ENCODE assay signal across 40 cellular contexts in genomic region chrX:38318606-38319005, GRCh38. TPM values are rescaled to one million over a fixed set of nuclear protein-coding genes. Genes with fewer than 3 reads are reported as not detected.
"Had no signal": no experiment of that assay in that cellular context is flagged by ENCODE, and none has a peak within 500 bp of the region (broad histone marks: within the 10 kb centered on the region; RNA-seq: fewer than 3 reads in every experiment).

No MANE protein-coding gene starts in this region.

- FAIRE-seq: bronchial epithelial cell, small intestine had no signal

- H3K27ac ChIP-seq: esophagus muscularis mucosa, foreskin keratinocyte, heart left ventricle, parathyroid adenoma, upper lobe of left lung, vagina, WERI-Rb-1 had no signal

- H3K27ac Mint-ChIP-seq: activated CD4-positive, alpha-beta memory T cell treated with anti-CD3 and anti-CD28 coated beads for 36 hours; activated CD4-positive, alpha-beta T cell treated with anti-CD3 and anti-CD28 coated beads, Interleukin-2, amount 10 ng/mL, durations not matched to agents 24 days and 14 days; activated naive CD4-positive, alpha-beta T cell treated with anti-CD3 and anti-CD28 coated beads, Interleukin-2, amount 50 U/mL, for 24 hours; activated naive CD8-positive, alpha-beta T cell treated with anti-CD3 and anti-CD28 coated beads, Interleukin-2, amount 50 U/mL, for 24 hours; activated T-cell treated with anti-CD3 and anti-CD28 coated beads, Interleukin-2, amount 50 U/mL, for 24 hours; dendritic cell treated with granulocyte-macrophage colony-stimulating factor and Interleukin-4, amounts not matched to agents 40 ng/mL and 50 ng/mL, for 4 days; endodermal cell; immature natural killer cell; naive B cell; stimulated activated memory B cell treated with anti-CD40 and anti-IgM and Interleukin-4, amounts not matched to agents 10 μg/mL and 1 μg/mL and 100 μg/mL, for 72 hours; stimulated activated naive CD8-positive, alpha-beta T cell treated with anti-CD3 and anti-CD28 coated beads, Interleukin-15, amount 100 ng/mL, for 72 hours; T-helper 17 cell had no signal

- H3K4me1 Mint-ChIP-seq: activated CD4-positive, alpha-beta T cell treated with anti-CD3 and anti-CD28 coated beads, Interleukin-2, amount 10 ng/mL, durations not matched to agents 24 days and 14 days; activated naive CD8-positive, alpha-beta T cell treated with anti-CD3 and anti-CD28 coated beads, Interleukin-2, amount 50 U/mL, for 24 hours; central memory CD8-positive, alpha-beta T cell; endodermal cell; immature natural killer cell; stimulated activated memory B cell treated with anti-CD40 and anti-IgM and Interleukin-4, amounts not matched to agents 10 μg/mL and 1 μg/mL and 100 μg/mL, for 72 hours; stimulated activated naive CD8-positive, alpha-beta T cell treated with anti-CD3 and anti-CD28 coated beads, Interleukin-15, amount 100 ng/mL, for 72 hours had no signal

- H3K79me2 ChIP-seq: parathyroid adenoma had no signal

- H3K4me1 ChIP-seq: esophagus muscularis mucosa, foreskin keratinocyte, heart left ventricle, parathyroid adenoma, upper lobe of left lung, vagina had no signal

- H3K4me3 ChIP-seq: esophagus muscularis mucosa, heart left ventricle, lung, mucosa of descending colon, upper lobe of left lung, vagina had no signal

- H3K9me3 Mint-ChIP-seq: activated CD4-positive, alpha-beta memory T cell treated with anti-CD3 and anti-CD28 coated beads for 36 hours; activated CD4-positive, alpha-beta T cell treated with anti-CD3 and anti-CD28 coated beads, Interleukin-2, amount 10 ng/mL, durations not matched to agents 24 days and 14 days; activated naive CD4-positive, alpha-beta T cell treated with anti-CD3 and anti-CD28 coated beads, Interleukin-2, amount 50 U/mL, for 24 hours; activated naive CD8-positive, alpha-beta T cell treated with anti-CD3 and anti-CD28 coated beads, Interleukin-2, amount 50 U/mL, for 24 hours; activated T-cell treated with anti-CD3 and anti-CD28 coated beads, Interleukin-2, amount 50 U/mL, for 24 hours; central memory CD8-positive, alpha-beta T cell; dendritic cell treated with granulocyte-macrophage colony-stimulating factor and Interleukin-4, amounts not matched to agents 40 ng/mL and 50 ng/mL, for 4 days; immature natural killer cell; stimulated activated memory B cell treated with anti-CD40 and anti-IgM and Interleukin-4, amounts not matched to agents 10 μg/mL and 1 μg/mL and 100 μg/mL, for 72 hours; stimulated activated naive CD8-positive, alpha-beta T cell treated with anti-CD3 and anti-CD28 coated beads, Interleukin-15, amount 100 ng/mL, for 72 hours had no signal

- DNase-seq: activated CD4-positive, alpha-beta memory T cell treated with anti-CD3 and anti-CD28 coated beads for 36 hours; activated CD4-positive, alpha-beta T cell treated with anti-CD3 and anti-CD28 coated beads, Interleukin-2, amount 10 ng/mL, durations not matched to agents 24 days and 14 days; activated CD8-positive, alpha-beta memory T cell treated with anti-CD3 and anti-CD28 coated beads, Interleukin-2, amount 50 U/mL, for 4 hours; activated gamma-delta T cell treated with Interleukin-2 at 50 U/mL for 16 hours; activated naive CD8-positive, alpha-beta T cell treated with anti-CD3 and anti-CD28 coated beads, Interleukin-2, amount 50 U/mL, for 24 hours; activated T-cell treated with anti-CD3 and anti-CD28 coated beads, Interleukin-2, amount 50 U/mL, for 24 hours; amygdala; endodermal cell; foreskin keratinocyte; heart left ventricle; hypothalamus; immature natural killer cell; mesendoderm; mucosa of descending colon; naive B cell; nucleus accumbens; right cardiac atrium; small intestine; stimulated activated CD4-positive, alpha-beta T cell treated with anti-CD3 and anti-CD28 coated beads, Interleukin-1b, Interleukin-23, amount 100 ng/mL, for 48 hours; stimulated activated CD4-positive, alpha-beta T cell treated with anti-CD3 and anti-CD28 coated beads, Interleukin-4, amount 100 ng/mL, for 4 hours; stimulated activated CD8-positive, alpha-beta memory T cell treated with anti-CD3 and anti-CD28 coated beads, Interleukin-4, amount 100 ng/mL, for 48 hours; stimulated activated naive CD8-positive, alpha-beta T cell treated with anti-CD3 and anti-CD28 coated beads, Interleukin-15, amount 100 ng/mL, for 72 hours; substantia nigra; T-helper 17 cell; T1000; upper lobe of left lung; WERI-Rb-1 had no signal

- H2AFZ ChIP-seq: parathyroid adenoma had no signal

- H3K27me3 Mint-ChIP-seq: activated CD4-positive, alpha-beta memory T cell treated with anti-CD3 and anti-CD28 coated beads for 36 hours; activated CD4-positive, alpha-beta T cell treated with anti-CD3 and anti-CD28 coated beads, Interleukin-2, amount 10 ng/mL, durations not matched to agents 24 days and 14 days; activated naive CD4-positive, alpha-beta T cell treated with anti-CD3 and anti-CD28 coated beads, Interleukin-2, amount 50 U/mL, for 24 hours; activated naive CD8-positive, alpha-beta T cell treated with anti-CD3 and anti-CD28 coated beads, Interleukin-2, amount 50 U/mL, for 24 hours; central memory CD8-positive, alpha-beta T cell; dendritic cell treated with granulocyte-macrophage colony-stimulating factor and Interleukin-4, amounts not matched to agents 40 ng/mL and 50 ng/mL, for 4 days; naive B cell; stimulated activated memory B cell treated with anti-CD40 and anti-IgM and Interleukin-4, amounts not matched to agents 10 μg/mL and 1 μg/mL and 100 μg/mL, for 72 hours; stimulated activated naive CD8-positive, alpha-beta T cell treated with anti-CD3 and anti-CD28 coated beads, Interleukin-15, amount 100 ng/mL, for 72 hours; T-helper 17 cell had no signal

- H3K27me3 ChIP-seq: esophagus muscularis mucosa, foreskin keratinocyte, upper lobe of left lung, vagina had no signal

- H3K9ac ChIP-seq: parathyroid adenoma had no signal

- ATAC-seq: activated CD4-positive, CD25-positive, alpha-beta regulatory T cell treated with anti-CD3 and anti-CD28 coated beads, Interleukin-2, amount 50 U/mL, for 24 hours; activated naive CD8-positive, alpha-beta T cell treated with anti-CD3 and anti-CD28 coated beads, Interleukin-2, amount 50 U/mL, for 24 hours; foreskin keratinocyte; heart left ventricle; mucosa of descending colon; right cardiac atrium; stimulated activated memory B cell treated with anti-CD40 and anti-IgM and Interleukin-4, amounts not matched to agents 10 μg/mL and 1 μg/mL and 100 μg/mL, for 72 hours; stimulated activated naive CD8-positive, alpha-beta T cell treated with anti-CD3 and anti-CD28 coated beads, Interleukin-15, amount 100 ng/mL, for 72 hours; T-helper 17 cell had no signal

- H3K36me3 ChIP-seq: vagina, WERI-Rb-1 had no signal

- H3K4me3 Mint-ChIP-seq: activated CD4-positive, alpha-beta memory T cell treated with anti-CD3 and anti-CD28 coated beads for 36 hours; activated CD4-positive, alpha-beta T cell treated with anti-CD3 and anti-CD28 coated beads, Interleukin-2, amount 10 ng/mL, durations not matched to agents 24 days and 14 days; activated naive CD4-positive, alpha-beta T cell treated with anti-CD3 and anti-CD28 coated beads, Interleukin-2, amount 50 U/mL, for 24 hours; activated naive CD8-positive, alpha-beta T cell treated with anti-CD3 and anti-CD28 coated beads, Interleukin-2, amount 50 U/mL, for 24 hours; activated T-cell treated with anti-CD3 and anti-CD28 coated beads, Interleukin-2, amount 50 U/mL, for 24 hours; central memory CD8-positive, alpha-beta T cell; dendritic cell treated with granulocyte-macrophage colony-stimulating factor and Interleukin-4, amounts not matched to agents 40 ng/mL and 50 ng/mL, for 4 days; endodermal cell; immature natural killer cell; naive B cell; stimulated activated memory B cell treated with anti-CD40 and anti-IgM and Interleukin-4, amounts not matched to agents 10 μg/mL and 1 μg/mL and 100 μg/mL, for 72 hours; stimulated activated naive CD8-positive, alpha-beta T cell treated with anti-CD3 and anti-CD28 coated beads, Interleukin-15, amount 100 ng/mL, for 72 hours; T-helper 17 cell had no signal

- H3K9me3 ChIP-seq: esophagus muscularis mucosa, heart left ventricle, mucosa of descending colon, upper lobe of left lung, vagina had no signal

RNA-seq across cellular contexts. Expression of gene OTC, which starts 33.8 kb away (rescaled TPM):
- total RNA-seq: activated CD4-positive, alpha-beta memory T cell treated with anti-CD3 and anti-CD28 coated beads for 36 hours; activated CD4-positive, alpha-beta T cell treated with anti-CD3 and anti-CD28 coated beads, Interleukin-2, amount 10 ng/mL, durations not matched to agents 24 days and 14 days; activated CD8-positive, alpha-beta memory T cell treated with anti-CD3 and anti-CD28 coated beads for 36 hours; bronchial epithelial cell; endodermal cell; foreskin keratinocyte; heart left ventricle; kidney epithelial cell; T-helper 17 cell had no signal
- polyA plus RNA-seq: foreskin keratinocyte, immature natural killer cell, neural cell had no signal
